ENCODE assay signal across 8 cellular contexts in genomic region chr2:161280906-161281323, GRCh38. TPM values are rescaled to one million over a fixed set of nuclear protein-coding genes. Genes with fewer than 3 reads are reported as not detected.
DNase-seq lines count a peak whose midpoint lies in the region; ATAC-seq, FAIRE-seq and TF ChIP-seq lines count a peak whose summit lies in the region.
"Not testable (repeated sequence)": the region's sequence is repeated elsewhere in the genome, so short reads cannot be mapped to it uniquely, and the experiment has no call there.

No MANE protein-coding gene starts in this region.

- WGBS in ovary, 3 donors, result 74 to 83% (median 80%) methylated on average over 18 of the region's 18 CpGs

- H3K27ac ChIP-seq in endothelial cell of umbilical vein (ENCODE audit: insufficient read depth, low read depth, low read length); ovary: not testable (repeated sequence)

- TF ChIP-seq CTCF in Calu3 (IDR thresholded peaks at IDR 0.05; ENCODE audit: unreplicated experiment); ovary (IDR thresholded peaks at IDR 0.05): not testable (repeated sequence)
- peak; percentile 58 for TF ChIP-seq CTCF in LNCaP clone FGC (IDR thresholded peaks at IDR 0.05; ENCODE audit: control insufficient read depth, extremely low read depth, insufficient read depth)
- TF ChIP-seq CTCF in endothelial cell of umbilical vein (IDR thresholded peaks at IDR 0.05; ENCODE audit: extremely low read depth in 1 of 2, insufficient read depth in 1 of 2, low read depth in 1 of 2, low read length in 2 of 2), result peak in 1 of 2 donors; percentile 2

- ATAC-seq in activated CD4-positive, alpha-beta T cell treated with anti-CD3 and anti-CD28 coated beads for 36 hours; stimulated activated naive CD8-positive, alpha-beta T cell treated with anti-CD3 and anti-CD28 coated beads, Interleukin-15, amount 100 ng/mL, for 72 hours: not testable (repeated sequence)

- POLR2A ChIA-PET in activated CD4-positive, alpha-beta T cell treated with anti-CD3 and anti-CD28 coated beads for 36 hours (lab: Charles Lee); endothelial cell of umbilical vein (lab: Charles Lee): not testable (repeated sequence)

- not testable (repeated sequence) for H4K20me1 ChIP-seq in endothelial cell of umbilical vein (replicated peaks; ENCODE audit: control insufficient read depth, extremely low read depth, insufficient read depth, low read length)

- H3K36me3 Mint-ChIP-seq in Calu3 (ENCODE audit: insufficient read depth, unreplicated experiment); activated CD4-positive, alpha-beta T cell treated with anti-CD3 and anti-CD28 coated beads for 36 hours (ENCODE audit: low read depth): not testable (repeated sequence)

- H3K27ac Mint-ChIP-seq in Calu3 (ENCODE audit: unreplicated experiment); activated CD4-positive, alpha-beta T cell treated with anti-CD3 and anti-CD28 coated beads for 36 hours; stimulated activated naive CD8-positive, alpha-beta T cell treated with anti-CD3 and anti-CD28 coated beads, Interleukin-15, amount 100 ng/mL, for 72 hours: not testable (repeated sequence)

- H3K27me3 ChIP-seq in endothelial cell of umbilical vein (ENCODE audit: control insufficient read depth in 2 of 2, insufficient read depth in 2 of 2, low read length in 2 of 2); ovary: not testable (repeated sequence)

- not testable (repeated sequence) for H3K79me2 ChIP-seq in endothelial cell of umbilical vein (ENCODE audit: control insufficient read depth, insufficient read depth, low read length)

- CTCF ChIA-PET in Calu3 (lab: Charles Lee); activated CD4-positive, alpha-beta T cell treated with anti-CD3 and anti-CD28 coated beads for 36 hours (lab: Charles Lee): not testable (repeated sequence)
- CTCF ChIA-PET in endothelial cell of umbilical vein (lab: Charles Lee), result interaction anchor here (0.6 to 1.2 kb wide), 3 partner anchors 665 to 1017 kb away, joined by 3 to 5 read pairs (median 4); no protein-coding TSS in a partner anchor

- not testable (repeated sequence) for H3K4me1 ChIP-seq in endothelial cell of umbilical vein (ENCODE audit: control insufficient read depth, extremely low read depth, insufficient read depth, low read length); ovary (ENCODE audit: insufficient read depth)

- DNase-seq in Calu3 (peak; percentile 11), LNCaP clone FGC (ENCODE audit: low read depth) (peak; percentile 23), endothelial cell of umbilical vein (ENCODE audit: low read depth, low spot score) (peak; percentile 20), iPS-NIHi7 (ENCODE audit: extremely low spot score) (peak; percentile 20), ovary (peak; percentile 18 to 67 (median 56))
- peak; percentile 36 for DNase-seq in activated CD4-positive, alpha-beta T cell treated with anti-CD3 and anti-CD28 coated beads for 36 hours
- peak; percentile 56 for DNase-seq in activated naive CD4-positive, alpha-beta T cell treated with anti-CD3 and anti-CD28 coated beads, Interleukin-2, amount 50 U/mL, for 16 hours
- DNase-seq in stimulated activated naive CD8-positive, alpha-beta T cell treated with anti-CD3 and anti-CD28 coated beads, Interleukin-15, amount 100 ng/mL, for 72 hours, result peak; percentile 11 to 44

- not testable (repeated sequence) for H3K9ac ChIP-seq in endothelial cell of umbilical vein (replicated peaks; ENCODE audit: extremely low read depth, insufficient read depth, low read length)

- not testable (repeated sequence) for H3K36me3 ChIP-seq in endothelial cell of umbilical vein (ENCODE audit: control insufficient read depth in 2 of 2, extremely low read depth in 1 of 2, insufficient read depth in 2 of 2, low read length in 2 of 2); ovary

- H3K4me3 Mint-ChIP-seq in Calu3 (ENCODE audit: low read depth, unreplicated experiment); activated CD4-positive, alpha-beta T cell treated with anti-CD3 and anti-CD28 coated beads for 36 hours; stimulated activated naive CD8-positive, alpha-beta T cell treated with anti-CD3 and anti-CD28 coated beads, Interleukin-15, amount 100 ng/mL, for 72 hours: not testable (repeated sequence)

- TF ChIP-seq EP300 in ovary (IDR thresholded peaks at IDR 0.05), result not testable (repeated sequence)

- intact Hi-C loops in Calu3 (cut with micrococcal nuclease; ENCODE audit: unreplicated experiment); activated CD4-positive, alpha-beta T cell treated with anti-CD3 and anti-CD28 coated beads for 36 hours (cut with DNase I, micrococcal nuclease); endothelial cell of umbilical vein (cut with micrococcal nuclease); ovary (cut with DNase I): not testable (repeated sequence)

- H3K9me1 ChIP-seq in endothelial cell of umbilical vein (replicated peaks; ENCODE audit: control insufficient read depth, extremely low read depth, insufficient read depth, low read length), result not testable (repeated sequence)

- not testable (repeated sequence) for FAIRE-seq in endothelial cell of umbilical vein (lab: Jason Lieb, UNC)

- not testable (repeated sequence) for H3K4me1 Mint-ChIP-seq in Calu3 (ENCODE audit: low read depth, unreplicated experiment); activated CD4-positive, alpha-beta T cell treated with anti-CD3 and anti-CD28 coated beads for 36 hours; stimulated activated naive CD8-positive, alpha-beta T cell treated with anti-CD3 and anti-CD28 coated beads, Interleukin-15, amount 100 ng/mL, for 72 hours

- BruUV-seq in Calu3 (replicated peaks; lab: Mats Ljungman, UMichigan); endothelial cell of umbilical vein (replicated peaks; lab: Mats Ljungman, UMichigan): not testable (repeated sequence)

- TF ChIP-seq POLR2A in endothelial cell of umbilical vein (IDR thresholded peaks at IDR 0.05; ENCODE audit: low read depth, low read length); ovary (IDR thresholded peaks at IDR 0.05): not testable (repeated sequence)

- not testable (repeated sequence) for H3K9me3 ChIP-seq in endothelial cell of umbilical vein (replicated peaks; ENCODE audit: control insufficient read depth, insufficient read depth, low read length); ovary

- not testable (repeated sequence) for H3K4me3 ChIP-seq in LNCaP clone FGC (ENCODE audit: low read depth, low read length); endothelial cell of umbilical vein (replicated peaks in 1 of 3; ENCODE audit: insufficient read depth in 1 of 3, low read depth in 1 of 3, low read length in 3 of 3); ovary

- dilution Hi-C loops in endothelial cell of umbilical vein (cut with MboI; ENCODE audit: extremely low pct_ligation_motif_present, low sequenced_read_pairs), result not testable (repeated sequence)

- H3K4me2 ChIP-seq in endothelial cell of umbilical vein (ENCODE audit: insufficient read depth, low read length), result not testable (repeated sequence)

- not testable (repeated sequence) for H3K9me3 Mint-ChIP-seq in Calu3 (ENCODE audit: low read depth, unreplicated experiment); activated CD4-positive, alpha-beta T cell treated with anti-CD3 and anti-CD28 coated beads for 36 hours (ENCODE audit: low read depth); stimulated activated naive CD8-positive, alpha-beta T cell treated with anti-CD3 and anti-CD28 coated beads, Interleukin-15, amount 100 ng/mL, for 72 hours

- H3K27me3 Mint-ChIP-seq in Calu3 (ENCODE audit: unreplicated experiment); activated CD4-positive, alpha-beta T cell treated with anti-CD3 and anti-CD28 coated beads for 36 hours: not testable (repeated sequence)
- H3K27me3 Mint-ChIP-seq in stimulated activated naive CD8-positive, alpha-beta T cell treated with anti-CD3 and anti-CD28 coated beads, Interleukin-15, amount 100 ng/mL, for 72 hours, result peaks cover 17% of the 10 kb centered on the region

- H2AFZ ChIP-seq in endothelial cell of umbilical vein (ENCODE audit: low read depth, low read length), result not testable (repeated sequence)

RNA-seq across cellular contexts. Expression of gene PSMD14, which starts 27.3 kb away (rescaled TPM):
- total RNA-seq in Calu3 (2022), result 91.4 and 97.4 TPM in 2 replicates
- total RNA-seq in activated CD4-positive, alpha-beta T cell treated with anti-CD3 and anti-CD28 coated beads for 36 hours, result 10 to 100 TPM; 69.5 to 85.7 TPM
- 83.6 and 85.4 TPM in 2 replicates for total RNA-seq in endothelial cell of umbilical vein
- polyA plus RNA-seq in endothelial cell of umbilical vein, result 36.4 and 47.6 TPM in 2 replicates
- 61.7 and 77.1 TPM in 2 replicates for polyA plus RNA-seq in endothelial cell of umbilical vein (2011; cell fraction: cytosol; rRNA removed)
- polyA plus RNA-seq in endothelial cell of umbilical vein (2011; cell fraction: nucleus; rRNA removed), result 37.5 and 64.5 TPM in 2 replicates
- 98.4 and 159 TPM in 2 replicates for polyA plus RNA-seq in endothelial cell of umbilical vein (2012)
- 36.4 and 37.2 TPM in 2 replicates for polyA minus RNA-seq in endothelial cell of umbilical vein
- polyA minus RNA-seq in endothelial cell of umbilical vein (2011; cell fraction: cytosol; rRNA and poly(A)+ RNA removed), result 30.4 TPM
- polyA minus RNA-seq in endothelial cell of umbilical vein (2011; cell fraction: nucleus; rRNA and poly(A)+ RNA removed), result 63.8 and 93.6 TPM in 2 replicates
- total RNA-seq in ovary, result 10 to 100 TPM in 6 of 7 donors, 1 to 10 TPM in 1; 9.4 to 34.3 (median 19.4) TPM
- polyA plus RNA-seq in ovary, result 10 to 100 TPM; 15.3 to 24.0 TPM
